1 cellular context compared by ENCODE assay signal in the genomic region with DNA sequence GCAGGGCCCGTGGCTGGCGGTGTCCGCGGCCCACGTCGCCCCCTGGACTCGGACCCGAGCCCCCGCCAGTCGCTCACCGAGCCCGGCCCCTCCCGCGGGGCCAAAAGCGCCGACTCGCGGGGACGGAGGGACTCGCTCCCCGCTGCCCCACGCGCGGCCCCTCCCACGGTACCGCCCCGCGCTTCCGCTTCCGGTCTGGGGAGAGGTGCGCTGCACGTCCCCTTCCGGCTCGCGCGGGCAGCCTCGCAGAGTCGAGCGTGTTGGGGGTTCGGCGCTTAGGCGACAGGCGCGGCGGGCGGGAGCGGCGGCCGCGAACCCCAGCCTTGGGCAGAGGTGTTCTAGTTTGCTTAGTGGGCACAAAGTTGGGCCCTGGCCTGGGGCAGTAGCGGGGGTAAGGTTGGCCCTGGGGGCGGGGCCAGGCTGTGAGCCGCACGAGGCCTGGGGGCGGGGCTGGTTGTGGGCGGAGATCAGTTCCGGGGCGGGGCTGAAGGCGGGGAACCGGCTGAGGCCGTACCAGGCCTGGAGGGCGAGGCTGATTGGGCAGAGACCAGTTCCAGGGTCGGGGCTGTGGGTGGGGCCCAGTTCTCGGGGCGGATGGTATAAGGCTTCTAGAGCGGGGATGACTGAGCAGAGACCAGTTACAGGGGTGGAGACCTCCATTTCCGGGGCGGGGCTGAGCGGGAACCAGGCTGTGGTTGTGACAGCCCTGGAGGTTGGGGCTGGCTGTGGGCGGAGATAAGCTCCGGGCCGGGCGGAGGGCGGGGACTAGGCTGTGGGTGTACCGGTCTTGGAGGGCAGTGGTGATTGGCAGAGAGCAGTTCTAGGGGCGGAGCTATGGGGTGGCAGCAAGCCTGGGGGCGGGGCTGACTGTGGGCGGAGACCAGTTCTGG.
TF ChIP-seq lines count a peak whose summit lies in the region.

A gene (plus strand): TSS at position 246 of the 890 bp plus-strand sequence. CDS start 10,302 bp downstream, outside the sequence.
A gene (minus strand): TSS at position 173 of the 890 bp plus-strand sequence. CDS start 9,645 bp downstream, outside the sequence.

TF ChIP-seq in H1, 55 proteins besides CTCF, POLR2A, EP300 and RAD21 (continued from another document):
- TF ChIP-seq CEBPB (IDR thresholded peaks at IDR 0.05; ENCODE audit: low read depth, low read length), result no peak
